5 cellular contexts compared by ENCODE assay signal in genomic region chr15:101388046-101388445, GRCh38.
"Had no signal": no experiment of that assay in that cellular context is flagged by ENCODE, and none has a peak within 500 bp of the region (broad histone marks: within the 10 kb centered on the region; RNA-seq: fewer than 3 reads in every experiment).

No MANE protein-coding gene starts in this region.

- H3K4me3 ChIP-seq: GM23338, K562 had no signal

- H2AFZ ChIP-seq: GM23338 had no signal

- DNase-seq: H9, HCEC 1CT, IMR-90 had no signal

- H3K4me2 ChIP-seq: GM23338 had no signal

- ATAC-seq: GM23338, K562 had no signal
